ENCODE assay signal across 26 cellular contexts in genomic region chr20:51059862-51060261, GRCh38. TPM values are rescaled to one million over a fixed set of nuclear protein-coding genes. Genes with fewer than 3 reads are reported as not detected.
DNase-seq lines count a peak whose midpoint lies in the region; ATAC-seq and TF ChIP-seq lines count a peak whose summit lies in the region.
"Had no signal": no experiment of that assay in that cellular context is flagged by ENCODE, and none has a peak within 500 bp of the region (broad histone marks: within the 10 kb centered on the region; RNA-seq: fewer than 3 reads in every experiment).

No MANE protein-coding gene starts in this region.

- POLR2A ChIA-PET in activated CD8-positive, alpha-beta T cell treated with anti-CD3 and anti-CD28 coated beads for 36 hours (lab: Charles Lee) = no interaction called here
- POLR2A ChIA-PET in activated CD8-positive, alpha-beta T cell treated with anti-CD3 and anti-CD28 coated beads, Interleukin-2, amount 10 ng/mL, durations not matched to agents 7 days and 5 days (lab: Charles Lee) = no interaction called here

- peaks cover 52% of the 10 kb centered on the region for H3K4me1 Mint-ChIP-seq in activated CD8-positive, alpha-beta T cell treated with anti-CD3 and anti-CD28 coated beads for 36 hours (ENCODE audit: low read depth)
- H3K4me1 Mint-ChIP-seq in activated CD8-positive, alpha-beta T cell treated with anti-CD3 and anti-CD28 coated beads, Interleukin-2, amount 10 ng/mL, durations not matched to agents 7 days and 5 days (ENCODE audit: low read depth) = no peaks in the 10 kb centered on the region
- H3K4me1 Mint-ChIP-seq: B cell had no signal

- no peak for TF ChIP-seq CTCF in activated CD8-positive, alpha-beta T cell treated with anti-CD3 and anti-CD28 coated beads for 36 hours (IDR thresholded peaks at IDR 0.05)
- TF ChIP-seq CTCF in choroid plexus epithelial cell (conservative IDR thresholded peaks at IDR 0.05; ENCODE audit: low read depth, low read length) = no peak

- peaks cover 5% of the 10 kb centered on the region for H3K36me3 Mint-ChIP-seq in activated CD8-positive, alpha-beta T cell treated with anti-CD3 and anti-CD28 coated beads for 36 hours (ENCODE audit: low read depth)
- no peaks in the 10 kb centered on the region for H3K36me3 Mint-ChIP-seq in activated CD8-positive, alpha-beta T cell treated with anti-CD3 and anti-CD28 coated beads, Interleukin-2, amount 10 ng/mL, durations not matched to agents 7 days and 5 days (ENCODE audit: low read depth)
- H3K36me3 Mint-ChIP-seq: activated naive CD4-positive, alpha-beta T cell treated with anti-CD3 and anti-CD28 coated beads, Interleukin-2, amount 50 U/mL, for 24 hours; WTC11 had no signal

- no peak overlapping the region for H3K4me3 Mint-ChIP-seq in activated CD8-positive, alpha-beta T cell treated with anti-CD3 and anti-CD28 coated beads for 36 hours
- no peak overlapping the region for H3K4me3 Mint-ChIP-seq in activated CD8-positive, alpha-beta T cell treated with anti-CD3 and anti-CD28 coated beads, Interleukin-2, amount 10 ng/mL, durations not matched to agents 7 days and 5 days
- H3K4me3 Mint-ChIP-seq: activated naive CD4-positive, alpha-beta T cell treated with anti-CD3 and anti-CD28 coated beads, Interleukin-2, amount 50 U/mL, for 24 hours; B cell; T-helper 2 cell treated with Interferon-gamma antibody and Interleukin-4, amounts not matched to agents 5 μg/mL and 100 μg/mL, for 36 hours; WTC11 had no signal

- H3K9me3 Mint-ChIP-seq in activated CD8-positive, alpha-beta T cell treated with anti-CD3 and anti-CD28 coated beads for 36 hours = peaks cover 17% of the 10 kb centered on the region
- no peaks in the 10 kb centered on the region for H3K9me3 Mint-ChIP-seq in activated CD8-positive, alpha-beta T cell treated with anti-CD3 and anti-CD28 coated beads, Interleukin-2, amount 10 ng/mL, durations not matched to agents 7 days and 5 days (ENCODE audit: insufficient read depth)
- H3K9me3 Mint-ChIP-seq: activated naive CD4-positive, alpha-beta T cell treated with anti-CD3 and anti-CD28 coated beads, Interleukin-2, amount 50 U/mL, for 24 hours had no signal

- no peak overlapping the region for H3K4me3 ChIP-seq in choroid plexus epithelial cell (ENCODE audit: low read depth, low read length)
- H3K4me3 ChIP-seq: ascending aorta, gastrocnemius medialis had no signal

- CTCF ChIA-PET in activated CD8-positive, alpha-beta T cell treated with anti-CD3 and anti-CD28 coated beads for 36 hours (lab: Charles Lee) = interaction anchor here (1.0 to 1.1 kb wide), 3 partner anchors 45 to 247 kb away, joined by 3 to 4 read pairs (median 4); no protein-coding TSS in a partner anchor
- CTCF ChIA-PET in activated CD8-positive, alpha-beta T cell treated with anti-CD3 and anti-CD28 coated beads, Interleukin-2, amount 10 ng/mL, durations not matched to agents 7 days and 5 days (lab: Charles Lee) = no interaction called here

- H3K27me3 Mint-ChIP-seq in activated CD8-positive, alpha-beta T cell treated with anti-CD3 and anti-CD28 coated beads for 36 hours = peaks cover 35% of the 10 kb centered on the region
- peaks cover 11% of the 10 kb centered on the region for H3K27me3 Mint-ChIP-seq in activated CD8-positive, alpha-beta T cell treated with anti-CD3 and anti-CD28 coated beads, Interleukin-2, amount 10 ng/mL, durations not matched to agents 7 days and 5 days (ENCODE audit: low read depth)

- ATAC-seq in activated CD8-positive, alpha-beta T cell treated with anti-CD3 and anti-CD28 coated beads for 36 hours = no peak
- no peak for ATAC-seq in activated CD8-positive, alpha-beta T cell treated with anti-CD3 and anti-CD28 coated beads, Interleukin-2, amount 10 ng/mL, durations not matched to agents 7 days and 5 days
- no peak for ATAC-seq in HG02759 (IDR thresholded peaks at IDR 0.05; ENCODE audit: unreplicated experiment)
- ATAC-seq: gastrocnemius medialis, SK-N-SH treated with all-trans-retinoic acid at 6 μM for 48 hours, WTC11 had no signal

- peak overlapping the region; percentile 12 for H3K27ac Mint-ChIP-seq in activated CD8-positive, alpha-beta T cell treated with anti-CD3 and anti-CD28 coated beads for 36 hours
- no peak overlapping the region for H3K27ac Mint-ChIP-seq in activated CD8-positive, alpha-beta T cell treated with anti-CD3 and anti-CD28 coated beads, Interleukin-2, amount 10 ng/mL, durations not matched to agents 7 days and 5 days
- H3K27ac Mint-ChIP-seq: activated naive CD4-positive, alpha-beta T cell treated with anti-CD3 and anti-CD28 coated beads, Interleukin-2, amount 50 U/mL, for 24 hours; B cell; T-helper 2 cell treated with Interferon-gamma antibody and Interleukin-4, amounts not matched to agents 5 μg/mL and 100 μg/mL, for 36 hours; WTC11 had no signal

- intact Hi-C loops in activated CD8-positive, alpha-beta T cell treated with anti-CD3 and anti-CD28 coated beads for 36 hours (cut with micrococcal nuclease) = loop anchor here (10.0 kb wide), 1 partner anchor 65 kb away; no protein-coding TSS in a partner anchor

- DNase-seq in activated CD8-positive, alpha-beta T cell treated with anti-CD3 and anti-CD28 coated beads for 36 hours = peak; percentile 53
- no peak for DNase-seq in activated CD8-positive, alpha-beta T cell treated with anti-CD3 and anti-CD28 coated beads, Interleukin-2, amount 10 ng/mL, durations not matched to agents 7 days and 5 days
- DNase-seq in LHCN-M2 (ENCODE audit: low read depth) (peak; percentile 41), choroid plexus epithelial cell (ENCODE audit: low read depth) (peak; percentile 62), renal cortical epithelial cell (ENCODE audit: low read depth) (peak; percentile 32), ecto neural progenitor cell (ENCODE audit: low spot score) (no peak), NCI-H2196 treated with DMSO at 0.1 percent for 48 hours (lab: John Stamatoyannopoulos, UW; ENCODE audit: unreplicated experiment) (no peak)
- DNase-seq: activated CD8-positive, alpha-beta memory T cell treated with anti-CD3 and anti-CD28 coated beads for 24 hours; cerebellar nuclear complex; COR-L47; DMS79 treated with DMSO at 0.1 percent for 48 hours; gastrocnemius medialis; hypothalamus; NCI-H1417 treated with DMSO at 0.1 percent for 48 hours; NCI-H526; occipital lobe; retina; RPMI8226; trophoblast cell had no signal

RNA-seq across cellular contexts. Expression of gene KCNG1, which starts 37.0 kb away (rescaled TPM):
- 1 to 10 TPM; 1.8 TPM for total RNA-seq in activated CD8-positive, alpha-beta T cell treated with anti-CD3 and anti-CD28 coated beads for 36 hours
- total RNA-seq in activated CD8-positive, alpha-beta T cell treated with anti-CD3 and anti-CD28 coated beads, Interleukin-2, amount 10 ng/mL, durations not matched to agents 7 days and 5 days = not detected
- 0.34 and 0.71 TPM in 2 replicates for total RNA-seq in LHCN-M2 (2014; rRNA removed)
- polyA plus RNA-seq in LHCN-M2 (2012) = 0.56 TPM
- total RNA-seq in renal cortical epithelial cell = 0.25 and 0.69 TPM in 2 replicates
- total RNA-seq: gastrocnemius medialis had no signal

Comparison
In these comparisons a context has a peak if more than half of its experiments do, and no peak if none do; other contexts are left out.
1. DNase-seq: peak in activated CD8-positive, alpha-beta T cell treated with anti-CD3 and anti-CD28 coated beads for 36 hours (single experiment), LHCN-M2 (single experiment), choroid plexus epithelial cell (single experiment) and renal cortical epithelial cell (single experiment); none in activated CD8-positive, alpha-beta T cell treated with anti-CD3 and anti-CD28 coated beads, Interleukin-2, amount 10 ng/mL, durations not matched to agents 7 days and 5 days (single experiment), ecto neural progenitor cell (single experiment) and NCI-H2196 treated with DMSO at 0.1 percent for 48 hours (single experiment).